12 cellular contexts compared by ENCODE assay signal in genomic region chr4:108622828-108623227, GRCh38. TPM values are rescaled to one million over a fixed set of nuclear protein-coding genes. Genes with fewer than 3 reads are reported as not detected.
DNase-seq lines count a peak whose midpoint lies in the region; ATAC-seq, FAIRE-seq and TF ChIP-seq lines count a peak whose summit lies in the region.
"Had no signal": no experiment of that assay in that cellular context is flagged by ENCODE, and none has a peak within 500 bp of the region (broad histone marks: within the 10 kb centered on the region; RNA-seq: fewer than 3 reads in every experiment).

No MANE protein-coding gene starts in this region.

- no peak for TF ChIP-seq CTCF in DND-41 (IDR thresholded peaks at IDR 0.05; ENCODE audit: borderline replicate concordance, extremely low read depth, low read length, poor library complexity, severe bottlenecking)
- no peak for TF ChIP-seq CTCF in GM12878 (IDR thresholded peaks at IDR 0.05 in 2 of 3, conservative IDR thresholded peaks at IDR 0.05 in 1 of 3; ENCODE audit: control insufficient read depth in 2 of 3, extremely low read depth in 1 of 3, insufficient read depth in 1 of 3, low read depth in 3 of 3, low read length in 3 of 3)
- TF ChIP-seq CTCF in nephron (IDR thresholded peaks at IDR 0.05; ENCODE audit: unreplicated experiment in 3 of 3) = no peak
- TF ChIP-seq CTCF in vagina (IDR thresholded peaks at IDR 0.05) = no peak

- H3K27ac Mint-ChIP-seq in IgD-negative memory B cell (peak overlapping the region in 2 of 3 donors; percentile 36 to 83), nephron (peak overlapping the region in 1 of 3 experiments; percentile 51)

- FAIRE-seq in GM12878 (lab: Jason Lieb, UNC) = no peak
- FAIRE-seq: endometrium had no signal

- no peak overlapping the region for H3K27ac ChIP-seq in DND-41 (ENCODE audit: low read length)
- peak overlapping the region; percentile 11; the same call in 1 of the 2 replicates for H3K27ac ChIP-seq in GM12878 (ENCODE audit: control insufficient read depth, insufficient read depth)
- H3K27ac ChIP-seq in vagina = no peak overlapping the region

- H3K4me2 ChIP-seq in DND-41 (ENCODE audit: insufficient read depth, low read length) (peak overlapping the region; percentile 65), GM12878 (ENCODE audit: control insufficient read depth, insufficient read depth) (peak overlapping the region; percentile 87)

- H3K9me3 Mint-ChIP-seq in IgD-negative memory B cell = no peaks in the 10 kb centered on the region
- H3K9me3 Mint-ChIP-seq in nephron = peaks cover 2% of the 10 kb centered on the region

- H4K20me1 ChIP-seq in DND-41 (ENCODE audit: insufficient read depth, low read length) = peaks cover 47% of the 10 kb centered on the region
- H4K20me1 ChIP-seq in GM12878 (ENCODE audit: control insufficient read depth, insufficient read depth) = peaks cover 4% of the 10 kb centered on the region; the same call in 1 of the 2 replicates

- SMC1A ChIA-PET in GM12878 (lab: Charles Lee; ENCODE audit: uncharacterized antibody, unreplicated experiment) = interaction anchor here (1.7 kb wide), 1 partner anchor 24 kb away, joined by 5 read pairs; no protein-coding TSS in a partner anchor

- ATAC-seq in DND-41 (ENCODE audit: insufficient read depth, low read depth) (no peak), GM12878 (no peak), HG03108 (IDR thresholded peaks at IDR 0.05; ENCODE audit: unreplicated experiment) (no peak)

- no peak for DNase-seq in DND-41
- DNase-seq in GM12878 (ENCODE audit: low read depth, low spot score) = no peak
- no peak for DNase-seq in vagina (ENCODE audit: extremely low spot score in 2 of 2)
- no peak for DNase-seq in MV-4-11 (lab: John Stamatoyannopoulos, UW)
- DNase-seq: DMS79 treated with DMSO at 0.1 percent for 48 hours, NCI-H1048, NCI-H774, occipital lobe had no signal

- RAD21 ChIA-PET in GM12878 (lab: Charles Lee; ENCODE audit: unreplicated experiment) = no interaction called here

- 93% methylated on average over 5 of the region's 5 CpGs for WGBS in GM12878 (ENCODE audit: insufficient coverage, insufficient replicate concordance, low lambda C conversion rate, missing lambda C conversion rate)

- H3K4me1 Mint-ChIP-seq in IgD-negative memory B cell (peaks cover 17 to 38% (median 21%) of the 10 kb centered on the region in 3 donors), nephron (peaks cover 29% of the 10 kb centered on the region)

- H3K36me3 ChIP-seq in DND-41 (ENCODE audit: insufficient read depth, low read length) = peaks cover 72% of the 10 kb centered on the region
- H3K36me3 ChIP-seq in GM12878 (ENCODE audit: control insufficient read depth in 2 of 2, insufficient read depth in 2 of 2, low read length in 1 of 2) = peaks cover 9 to 44% of the 10 kb centered on the region in 2 experiments
- peaks cover 0 to 53% of the 10 kb centered on the region in 2 donors for H3K36me3 ChIP-seq in vagina

- H3K27me3 Mint-ChIP-seq in IgD-negative memory B cell (peaks cover 2% of the 10 kb centered on the region), nephron (ENCODE audit: low read depth) (no peaks in the 10 kb centered on the region)

- H3K79me2 ChIP-seq in DND-41 (ENCODE audit: insufficient read depth, low read length) (peaks cover 76% of the 10 kb centered on the region), GM12878 (ENCODE audit: control insufficient read depth, insufficient read depth, low read length) (peaks cover 48% of the 10 kb centered on the region)

- H3K27me3 ChIP-seq in DND-41 (ENCODE audit: insufficient read depth, low read length, poor library complexity) (no peaks in the 10 kb centered on the region), GM12878 (replicated peaks in 1 of 2; ENCODE audit: control insufficient read depth in 2 of 2, insufficient read depth in 2 of 2, low read length in 1 of 2) (no peaks in the 10 kb centered on the region), vagina (no peaks in the 10 kb centered on the region)

- CTCF ChIA-PET in GM12878 (lab: Yijun Ruan, JAX) = interaction anchor here (0.9 to 1.0 kb wide), 2 partner anchors 16 to 604 kb away, joined by 3 to 4 read pairs; no protein-coding TSS in a partner anchor

- H3K4me1 ChIP-seq in DND-41 (ENCODE audit: insufficient read depth, low read length) (peaks cover 51% of the 10 kb centered on the region), GM12878 (ENCODE audit: control insufficient read depth, insufficient read depth, low read length) (peaks cover 8% of the 10 kb centered on the region; the same call in 1 of the 2 replicates), vagina (peaks cover 44% of the 10 kb centered on the region)

- peaks cover 3% of the 10 kb centered on the region for H3K36me3 Mint-ChIP-seq in IgD-negative memory B cell
- peaks cover 48% of the 10 kb centered on the region for H3K36me3 Mint-ChIP-seq in nephron (ENCODE audit: low read depth)

- no peak for TF ChIP-seq RAD21 in GM12878 (IDR thresholded peaks at IDR 0.05; ENCODE audit: insufficient read depth, low read depth, low read length)

- H2AFZ ChIP-seq in DND-41 (ENCODE audit: low read depth, low read length) (no peak overlapping the region), GM12878 (ENCODE audit: control insufficient read depth, low read depth, low read length) (no peak overlapping the region)

- no peak overlapping the region for H3K9ac ChIP-seq in DND-41 (ENCODE audit: low read depth, low read length)
- peak overlapping the region; percentile 42; the same call in 1 of the 2 replicates for H3K9ac ChIP-seq in GM12878 (ENCODE audit: control insufficient read depth, insufficient read depth, low read length)

- H3K9me3 ChIP-seq in DND-41 (ENCODE audit: insufficient read depth, low read length, severe bottlenecking) (no peaks in the 10 kb centered on the region), GM12878 (replicated peaks; ENCODE audit: control insufficient read depth, insufficient read depth, low read length) (no peaks in the 10 kb centered on the region), vagina (no peaks in the 10 kb centered on the region)

- no TSS peak for BruUV-seq in GM12878 (replicated peaks; lab: Mats Ljungman, UMichigan)

- H3K4me3 Mint-ChIP-seq in IgD-negative memory B cell (peak overlapping the region in 2 of 4 donors; percentile 60 to 86), nephron (peak overlapping the region; percentile 19 to 96 (median 38))

- in situ Hi-C loops in GM12878 (cut with MboI) = no loop called here

- intact Hi-C loops in GM12878 (cut with micrococcal nuclease; ENCODE audit: unreplicated experiment) (loop anchor here (5.0 kb wide), 1 partner anchor 1574 kb away; the partner anchor contains the start of gene ELOVL6), vagina (cut with DNase I) (no loop called here)

- H3K4me3 ChIP-seq in DND-41 (ENCODE audit: low read depth in 1 of 2, low read length in 2 of 2) = peak overlapping the region in 1 of 2 experiments; percentile 70; a peak in 2 of 4 replicates
- peak overlapping the region; percentile 92 for H3K4me3 ChIP-seq in GM12878
- no peak overlapping the region for H3K4me3 ChIP-seq in vagina

- no peak for TF ChIP-seq POLR2A in GM12878 (IDR thresholded peaks at IDR 0.05; ENCODE audit: low read depth, low read length)
- TF ChIP-seq POLR2A in vagina (IDR thresholded peaks at IDR 0.05) = no peak

- POLR2A ChIA-PET in GM12878 (lab: Charles Lee) = interaction anchor here (1.3 to 1.5 kb wide), 2 partner anchors 9 to 17 kb away, joined by 3 read pairs; no protein-coding TSS in a partner anchor

- no peak for TF ChIP-seq EP300 in GM12878 (IDR thresholded peaks at IDR 0.05; ENCODE audit: borderline replicate concordance in 1 of 2, control insufficient read depth in 1 of 2, low read depth in 2 of 2, low read length in 2 of 2)

TF ChIP-seq in GM12878, 131 proteins besides CTCF, POLR2A, EP300 and RAD21 (continues in another document):
- TF ChIP-seq MYC (IDR thresholded peaks at IDR 0.05; ENCODE audit: insufficient read depth, insufficient read length, insufficient replicate concordance, low read length, severe bottlenecking) = no peak
- peak; percentile 29; the same call in 1 of the 2 replicates for TF ChIP-seq BACH1 (IDR thresholded peaks at IDR 0.05; ENCODE audit: borderline replicate concordance)

RNA-seq across cellular contexts. Expression of gene RPL34, which starts 2.5 kb away (rescaled TPM):
- polyA plus RNA-seq in IgD-negative memory B cell (4,257 TPM), GM12878 (2011; rRNA removed) (4,903 and 4,956 TPM in 2 replicates), GM12878 (2014; fragmentation: Illumina TruSeq; extraction: Trizol) (2,811 and 3,255 TPM in 2 replicates), GM12878 (2014; fragmentation: Nextera tagmentation; extraction: Ambion mirVana) (1,000 to 10,000 TPM; 6,449 to 6,697 TPM), GM12878 (2014; rRNA removed) (3,285 and 3,455 TPM in 2 replicates), GM12878 (2016; fragmentation: Nextera tagmentation; extraction: Ambion mirVana) (1,000 to 10,000 TPM; 1,792 to 1,873 TPM)
- 184 and 224 TPM in 2 replicates for total RNA-seq in GM12878 (2013; cell fraction: nucleolus; rRNA removed)
- total RNA-seq in GM12878 (2014; rRNA removed) (1,907 and 2,024 TPM in 2 replicates), GM12878 (2014; rRNA removed; fragmentation: Illumina TruSeq; extraction: Trizol) (2,117 and 2,268 TPM in 2 replicates), GM12878 (2021) (1,927 and 2,065 TPM in 2 replicates), vagina (1,086 TPM)
- polyA plus RNA-seq in GM12878 (2011; ENCODE audit: low read depth) = 2,678 TPM
- polyA plus RNA-seq in GM12878 (2011; cell fraction: cytosol; rRNA removed) = 2,203 and 3,641 TPM in 2 replicates
- 681 and 1,050 TPM in 2 replicates for polyA plus RNA-seq in GM12878 (2011; cell fraction: nucleus; rRNA removed)
- polyA plus RNA-seq in GM12878 (2012) = 5,112 and 5,810 TPM in 2 replicates
- 590 and 632 TPM in 2 replicates for polyA minus RNA-seq in GM12878 (2011; rRNA and poly(A)+ RNA removed)
- polyA minus RNA-seq in GM12878 (2011; cell fraction: cytosol; rRNA and poly(A)+ RNA removed) = 133 and 135 TPM in 2 replicates
- polyA minus RNA-seq in GM12878 (2011; cell fraction: nucleus; rRNA and poly(A)+ RNA removed) = 148 and 152 TPM in 2 replicates

RNA-seq across cellular contexts. Expression of gene OSTC, which starts 27.6 kb away (rescaled TPM):
- polyA plus RNA-seq in IgD-negative memory B cell = 83.0 TPM
- total RNA-seq in GM12878 (2013; cell fraction: nucleolus; rRNA removed) = 46.6 and 47.8 TPM in 2 replicates
- total RNA-seq in GM12878 (2014; rRNA removed) = 106 and 132 TPM in 2 replicates
- total RNA-seq in GM12878 (2014; rRNA removed; fragmentation: Illumina TruSeq; extraction: Trizol) = 141 and 148 TPM in 2 replicates
- total RNA-seq in GM12878 (2021) = 99.5 and 108 TPM in 2 replicates
- 122 TPM for polyA plus RNA-seq in GM12878 (2011; ENCODE audit: low read depth)
- polyA plus RNA-seq in GM12878 (2011; rRNA removed) = 161 and 217 TPM in 2 replicates
- 89.1 and 103 TPM in 2 replicates for polyA plus RNA-seq in GM12878 (2011; cell fraction: cytosol; rRNA removed)
- polyA plus RNA-seq in GM12878 (2011; cell fraction: nucleus; rRNA removed) = 38.8 and 45.9 TPM in 2 replicates
- 159 and 171 TPM in 2 replicates for polyA plus RNA-seq in GM12878 (2012)
- polyA plus RNA-seq in GM12878 (2014; fragmentation: Illumina TruSeq; extraction: Trizol) = 201 and 229 TPM in 2 replicates
- 100 to 1,000 TPM; 542 to 681 TPM for polyA plus RNA-seq in GM12878 (2014; fragmentation: Nextera tagmentation; extraction: Ambion mirVana)
- 99.0 and 117 TPM in 2 replicates for polyA plus RNA-seq in GM12878 (2014; rRNA removed)
- polyA plus RNA-seq in GM12878 (2016; fragmentation: Nextera tagmentation; extraction: Ambion mirVana) = 100 to 1,000 TPM; 323 to 339 TPM
- 72.9 and 74.0 TPM in 2 replicates for polyA minus RNA-seq in GM12878 (2011; rRNA and poly(A)+ RNA removed)
- polyA minus RNA-seq in GM12878 (2011; cell fraction: cytosol; rRNA and poly(A)+ RNA removed) = 23.3 and 25.9 TPM in 2 replicates
- 14.9 and 15.6 TPM in 2 replicates for polyA minus RNA-seq in GM12878 (2011; cell fraction: nucleus; rRNA and poly(A)+ RNA removed)
- total RNA-seq in vagina = 105 TPM
